Comparison of ENCODE assay signal across 24 cellular contexts in the genomic region with DNA sequence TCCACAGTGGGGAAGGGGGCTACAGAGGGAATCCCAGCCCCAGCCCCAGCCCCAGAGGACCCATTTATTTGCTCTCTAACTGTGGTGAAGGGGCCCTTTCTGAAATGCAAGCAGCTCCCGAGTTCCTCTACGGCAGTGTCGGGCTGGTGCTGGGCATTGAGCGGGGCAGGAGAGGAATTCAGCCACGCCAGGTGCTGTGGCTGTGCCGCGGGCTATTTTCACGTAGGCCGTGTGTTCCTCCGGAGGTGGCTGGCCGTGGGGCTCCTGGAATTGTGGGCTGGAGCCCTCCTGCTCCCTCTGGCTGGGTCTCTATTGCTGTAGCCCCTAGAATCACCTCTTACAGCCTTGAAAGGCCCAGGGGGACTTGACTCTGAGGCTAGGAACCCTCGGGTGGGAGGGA. TPM values are rescaled to one million over a fixed set of nuclear protein-coding genes. Genes with fewer than 3 reads are reported as not detected.
"Had no signal": no experiment of that assay in that cellular context is flagged by ENCODE, and none has a peak within 500 bp of the region (broad histone marks: within the 10 kb centered on the region; RNA-seq: fewer than 3 reads in every experiment).

No MANE protein-coding gene starts in this region.

- H3K27me3 ChIP-seq: heart left ventricle, pancreas had no signal

- H3K27ac Mint-ChIP-seq: activated CD4-positive, alpha-beta memory T cell treated with anti-CD3 and anti-CD28 coated beads for 36 hours; activated T-helper 1 cell treated with anti-CD3 and anti-CD28 coated beads, Interleukin-12 subunit alpha, Interleukin-12 subunit beta, Interleukin-2, Interleukin-4 antibody, amounts not matched to agents 30 ng/mL and 10 ng/mL and 1 ng/mL, durations not matched to agents 14 hours and 24 hours and 36 hours; effector memory CD8-positive, alpha-beta T cell; T-helper 2 cell treated with Interferon-gamma antibody and Interleukin-4, amounts not matched to agents 5 μg/mL and 100 μg/mL, for 36 hours had no signal

- H3K4me3 Mint-ChIP-seq: activated CD4-positive, alpha-beta memory T cell treated with anti-CD3 and anti-CD28 coated beads for 36 hours; activated T-helper 1 cell treated with anti-CD3 and anti-CD28 coated beads, Interleukin-12 subunit alpha, Interleukin-12 subunit beta, Interleukin-2, Interleukin-4 antibody, amounts not matched to agents 30 ng/mL and 10 ng/mL and 1 ng/mL, durations not matched to agents 14 hours and 24 hours and 36 hours; effector memory CD8-positive, alpha-beta T cell; naive thymus-derived CD4-positive, alpha-beta T cell; T-helper 2 cell treated with Interferon-gamma antibody and Interleukin-4, amounts not matched to agents 5 μg/mL and 100 μg/mL, for 36 hours had no signal

- DNase-seq: activated CD4-positive, alpha-beta memory T cell treated with anti-CD3 and anti-CD28 coated beads for 36 hours; activated CD4-positive, alpha-beta T cell treated with anti-CD3 and anti-CD28 coated beads for 48 hours; activated CD8-positive, alpha-beta memory T cell treated with anti-CD3 and anti-CD28 coated beads, Interleukin-2, amount 50 U/mL, for 4 hours; activated gamma-delta T cell treated with Interleukin-2 at 50 U/mL for 16 hours; activated naive CD4-positive, alpha-beta T cell treated with anti-CD3 and anti-CD28 coated beads, Interleukin-2, amount 50 U/mL, for 16 hours; activated T-cell treated with anti-CD3 and anti-CD28 coated beads, Interleukin-2, amount 50 U/mL, for 1 hour; amniotic stem cell; cortex of kidney; effector memory CD8-positive, alpha-beta T cell; hypothalamus; midbrain; naive thymus-derived CD4-positive, alpha-beta T cell; pancreas; stimulated activated CD4-positive, alpha-beta T cell treated with anti-CD3 and anti-CD28 coated beads, Interleukin-15, amount 100 ng/mL, for 24 hours; stimulated activated CD4-positive, alpha-beta T cell treated with anti-CD3 and anti-CD28 coated beads, Interleukin-2, amount 100 ng/mL, for 24 hours; stimulated activated naive CD4-positive, alpha-beta T cell; T-helper 1 cell; tibial artery had no signal

- H3K9me3 Mint-ChIP-seq: activated CD4-positive, alpha-beta memory T cell treated with anti-CD3 and anti-CD28 coated beads for 36 hours; activated T-helper 1 cell treated with anti-CD3 and anti-CD28 coated beads, Interleukin-12 subunit alpha, Interleukin-12 subunit beta, Interleukin-2, Interleukin-4 antibody, amounts not matched to agents 30 ng/mL and 10 ng/mL and 1 ng/mL, durations not matched to agents 14 hours and 24 hours and 36 hours; effector memory CD8-positive, alpha-beta T cell; naive thymus-derived CD4-positive, alpha-beta T cell; T-helper 2 cell treated with Interferon-gamma antibody and Interleukin-4, amounts not matched to agents 5 μg/mL and 100 μg/mL, for 36 hours had no signal

- H3K36me3 ChIP-seq: heart left ventricle, neutrophil, pancreas, prostate gland, suprapubic skin, tibial artery had no signal

- H3K9me3 ChIP-seq: heart left ventricle, neutrophil, pancreas, prostate gland, suprapubic skin, tibial artery had no signal

- H3K4me3 ChIP-seq: heart left ventricle, pancreas, prostate gland, suprapubic skin, tibial artery had no signal

- H3K27ac ChIP-seq: heart left ventricle, neutrophil, pancreas, prostate gland, suprapubic skin, tibial artery had no signal

- H3K36me3 Mint-ChIP-seq: activated CD4-positive, alpha-beta memory T cell treated with anti-CD3 and anti-CD28 coated beads for 36 hours; naive thymus-derived CD4-positive, alpha-beta T cell had no signal

RNA-seq across cellular contexts. Expression of a gene that starts 48.2 kb away (rescaled TPM):
- total RNA-seq: activated CD4-positive, alpha-beta memory T cell treated with anti-CD3 and anti-CD28 coated beads for 36 hours had no signal
- polyA plus RNA-seq: naive thymus-derived CD4-positive, alpha-beta T cell had no signal
